ENCODE assay signal across 22 cellular contexts in the genomic region with DNA sequence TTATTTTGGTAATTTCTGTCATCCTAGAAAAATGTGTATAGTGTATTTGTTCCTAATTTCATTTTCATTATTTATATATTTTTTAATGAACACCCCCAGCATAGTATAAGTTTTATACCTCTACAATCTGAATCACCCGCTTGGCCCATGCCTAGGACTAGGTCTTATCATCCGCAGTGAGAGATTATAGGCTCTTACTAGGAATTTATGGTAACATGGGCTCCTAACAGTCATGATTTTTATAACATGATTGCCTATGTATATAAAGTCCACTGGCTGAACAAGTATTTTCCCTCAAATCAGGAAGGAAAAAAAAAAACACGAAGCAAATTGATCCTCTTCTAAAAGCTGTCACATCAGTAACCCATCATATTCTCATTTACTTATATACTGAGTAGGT.
"Had no signal": no experiment of that assay in that cellular context is flagged by ENCODE, and none has a peak within 500 bp of the region (broad histone marks: within the 10 kb centered on the region; RNA-seq: fewer than 3 reads in every experiment).

No MANE protein-coding gene starts in this region.

- H3K27ac ChIP-seq: RWPE1 had no signal

- H3K9ac ChIP-seq: SK-N-SH had no signal

- DNase-seq: KBM-7, MG63, NCI-H1092, NCI-H1105 treated with DMSO at 0.1 percent for 48 hours, NCI-H1417 treated with DMSO at 0.1 percent for 48 hours, NCI-H146, NCI-H1694 treated with DMSO at 0.1 percent for 48 hours, NCI-H1930, NCI-H2081, NCI-H2107, NCI-H226, NCI-H446, NCI-H510A, NCI-H524 treated with DMSO at 0.1 percent for 48 hours, NCI-H69, NCI-H774, PC-3, SHP77, SK-N-SH, SW 1271 had no signal

- H3K36me3 ChIP-seq: MG63 had no signal

- H3K9me2 ChIP-seq: SK-N-SH had no signal

- ATAC-seq: Panc1, PC-3 had no signal

- H3K4me2 ChIP-seq: SK-N-SH had no signal

- H3K9me3 ChIP-seq: MG63, SK-N-SH had no signal

- H3K4me3 ChIP-seq: MG63 had no signal

- H3K27me3 ChIP-seq: MG63 had no signal
